In the genomic region with DNA sequence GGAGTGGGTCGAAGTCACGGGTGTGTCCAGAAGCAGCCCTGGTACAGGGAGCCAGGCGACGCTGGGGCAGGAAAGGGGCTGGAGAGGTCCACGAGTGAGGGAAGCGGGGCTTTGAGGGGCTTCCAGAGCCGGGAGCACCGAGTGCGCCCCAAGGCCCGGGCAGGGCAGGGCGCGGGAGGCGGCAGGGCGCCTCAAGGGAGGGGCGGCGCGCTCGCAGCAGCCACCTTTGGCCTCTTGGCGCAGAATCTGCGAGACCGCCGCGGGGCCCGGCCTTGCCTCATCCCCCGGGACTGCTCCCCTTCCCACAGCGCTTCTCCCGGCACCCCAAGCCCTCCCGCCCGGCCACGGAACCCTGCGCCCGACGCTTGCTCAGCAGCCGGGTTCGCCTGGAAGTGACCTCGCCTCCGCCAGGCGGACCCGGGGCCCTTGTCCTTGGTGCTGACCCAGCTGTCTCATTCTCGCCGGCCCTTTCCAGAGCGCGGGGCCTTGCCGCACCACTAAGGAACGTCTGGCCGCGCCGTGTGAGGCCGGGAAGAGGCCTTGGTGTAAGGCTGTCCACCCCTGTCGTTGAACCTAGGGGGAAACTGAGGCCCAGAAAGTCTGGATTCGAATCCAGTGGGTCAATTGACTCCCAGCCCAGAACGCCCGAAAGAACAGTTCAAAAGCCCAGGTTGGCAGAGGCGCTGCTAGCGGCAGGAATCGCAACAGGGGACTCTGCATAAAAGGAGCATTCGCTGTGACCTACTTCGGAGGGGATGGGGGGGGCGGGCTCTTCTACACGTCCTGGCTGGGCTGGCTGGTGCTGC, we compare ENCODE assay signal across 8 cellular contexts. TPM values are rescaled to one million over a fixed set of nuclear protein-coding genes. Genes with fewer than 3 reads are reported as not detected.
DNase-seq lines count a peak whose midpoint lies in the region; ATAC-seq and TF ChIP-seq lines count a peak whose summit lies in the region.

No MANE protein-coding gene starts in this region.

- no peaks in the 10 kb centered on the region for H3K36me3 Mint-ChIP-seq in activated T-cell treated with anti-CD3 and anti-CD28 coated beads, Interleukin-2, amount 50 U/mL, for 72 hours (ENCODE audit: insufficient read depth in 2 of 2)
- H3K36me3 Mint-ChIP-seq in nephron (ENCODE audit: low read depth), result no peaks in the 10 kb centered on the region

- no peak for TF ChIP-seq CTCF in fibroblast of pulmonary artery (IDR thresholded peaks at IDR 0.05; ENCODE audit: low read length, missing control alignments)
- no peak for TF ChIP-seq CTCF in nephron (IDR thresholded peaks at IDR 0.05; ENCODE audit: unreplicated experiment in 3 of 3)

- H3K4me3 Mint-ChIP-seq in activated T-cell treated with anti-CD3 and anti-CD28 coated beads, Interleukin-2, amount 50 U/mL, for 72 hours, result peak overlapping the region; percentile 53 to 56
- H3K4me3 Mint-ChIP-seq in nephron, result peak overlapping the region; percentile 67 to 74 (median 68)

- H3K27ac Mint-ChIP-seq in activated T-cell treated with anti-CD3 and anti-CD28 coated beads, Interleukin-2, amount 50 U/mL, for 72 hours, result no peak overlapping the region
- H3K27ac Mint-ChIP-seq in nephron, result no peak overlapping the region

- H3K4me3 ChIP-seq in fibroblast of pulmonary artery (replicated peaks; ENCODE audit: low read depth, low read length), result peak overlapping the region; percentile 42

- H3K4me1 Mint-ChIP-seq in activated T-cell treated with anti-CD3 and anti-CD28 coated beads, Interleukin-2, amount 50 U/mL, for 72 hours (ENCODE audit: low read depth), result no peaks in the 10 kb centered on the region
- peaks cover 10% of the 10 kb centered on the region for H3K4me1 Mint-ChIP-seq in nephron

- peaks cover 55% of the 10 kb centered on the region for H3K27me3 Mint-ChIP-seq in activated T-cell treated with anti-CD3 and anti-CD28 coated beads, Interleukin-2, amount 50 U/mL, for 72 hours (ENCODE audit: low read depth)
- peaks cover 85% of the 10 kb centered on the region for H3K27me3 Mint-ChIP-seq in nephron (ENCODE audit: low read depth)

- ATAC-seq in HG02571 (IDR thresholded peaks at IDR 0.05; ENCODE audit: unreplicated experiment), result peak; percentile 42
- ATAC-seq in activated T-cell treated with anti-CD3 and anti-CD28 coated beads, Interleukin-2, amount 50 U/mL, for 72 hours (replicated peaks in 1 of 2), result peak; percentile 61 to 64

- peak; percentile 54 for DNase-seq in NCI-H82 (lab: John Stamatoyannopoulos, UW)
- DNase-seq in NCI-H82 treated with DMSO at 0.1 percent for 48 hours (lab: John Stamatoyannopoulos, UW; ENCODE audit: unreplicated experiment), result no peak
- peak; percentile 25 for DNase-seq in NCI-H146 treated with DMSO at 0.1 percent for 48 hours (lab: John Stamatoyannopoulos, UW; ENCODE audit: unreplicated experiment)
- DNase-seq in activated T-cell treated with anti-CD3 and anti-CD28 coated beads, Interleukin-2, amount 50 U/mL, for 72 hours, result peak; percentile 58 to 59
- peak; percentile 72 for DNase-seq in fibroblast of pulmonary artery (ENCODE audit: low read depth)
- DNase-seq in ureter (ENCODE audit: low spot score), result peak; percentile 50

- H3K9me3 Mint-ChIP-seq in activated T-cell treated with anti-CD3 and anti-CD28 coated beads, Interleukin-2, amount 50 U/mL, for 72 hours, result no peaks in the 10 kb centered on the region
- peaks cover 7% of the 10 kb centered on the region for H3K9me3 Mint-ChIP-seq in nephron

RNA-seq across cellular contexts. Expression of a gene that starts 0.6 kb away (rescaled TPM):
- not detected for total RNA-seq in activated T-cell treated with anti-CD3 and anti-CD28 coated beads, Interleukin-2, amount 50 U/mL, for 72 hours
- total RNA-seq in ureter, result 0.34 TPM
